37 cellular contexts compared by ENCODE assay signal in the genomic region with DNA sequence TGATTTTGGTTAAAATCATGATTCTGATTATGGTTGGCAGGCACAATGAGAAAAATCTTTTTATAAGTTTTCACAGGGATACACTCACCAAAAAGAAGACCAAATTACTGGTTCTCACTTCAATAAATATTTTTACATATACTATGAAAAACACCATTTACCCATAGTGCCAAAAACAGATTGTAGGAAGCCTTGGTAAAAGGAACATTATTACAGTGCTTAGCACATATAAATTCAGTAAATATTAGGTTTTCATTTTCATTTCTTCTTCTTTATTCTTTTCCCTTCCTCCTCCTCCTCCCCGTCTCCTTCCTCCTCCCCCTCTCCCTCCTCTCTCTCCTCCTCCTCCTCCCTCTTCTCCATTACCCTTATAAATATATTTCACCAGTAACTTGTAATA. TPM values are rescaled to one million over a fixed set of nuclear protein-coding genes. Genes with fewer than 3 reads are reported as not detected.
"Had no signal": no experiment of that assay in that cellular context is flagged by ENCODE, and none has a peak within 500 bp of the region (broad histone marks: within the 10 kb centered on the region; RNA-seq: fewer than 3 reads in every experiment).

No MANE protein-coding gene starts in this region.

- ATAC-seq: Panc1, Right ventricle myocardium inferior, SK-N-SH treated with all-trans-retinoic acid at 6 μM for 48 hours, T-cell had no signal

- H2AFZ ChIP-seq: PC-9 had no signal

- H3K9me3 ChIP-seq: SJCRH30 had no signal

- H3K27ac Mint-ChIP-seq: T-cell had no signal

- H3K4me1 Mint-ChIP-seq: T-cell had no signal

- H3K36me3 Mint-ChIP-seq: T-cell had no signal

- H3K27me3 ChIP-seq: SJCRH30 had no signal

- H3K4me3 Mint-ChIP-seq: T-cell had no signal

- DNase-seq: Kasumi-1, NCI-H1048, NCI-H1092 treated with DMSO at 0.1 percent for 48 hours, NCI-H1105 treated with DMSO at 0.1 percent for 48 hours, NCI-H1417, NCI-H1436, NCI-H146, NCI-H1694, NCI-H187, NCI-H1930, NCI-H2029 treated with DMSO at 0.1 percent for 48 hours, NCI-H2081 treated with DMSO at 0.1 percent for 48 hours, NCI-H2107, NCI-H2171, NCI-H226, NCI-H446 treated with DMSO at 0.1 percent for 48 hours, NCI-H510A, NCI-H524, NCI-H526, NCI-H69, NCI-H748 treated with DMSO at 0.1 percent for 48 hours, NCI-H82, PC-9, SHP77, SIG-M5, SJCRH30, T-cell had no signal

- FAIRE-seq: RCC 7860 had no signal

- H3K4me3 ChIP-seq: PC-9, SJCRH30, SK-N-MC had no signal

- H3K27ac ChIP-seq: PC-9, RWPE1, SJCRH30, SK-N-MC had no signal

- H3K36me3 ChIP-seq: SJCRH30 had no signal

- H3K4me2 ChIP-seq: PC-9 had no signal

RNA-seq across cellular contexts. Expression of a gene that starts 15.8 kb away (rescaled TPM):
- total RNA-seq: M059J, OCI-LY7, PC-9, Right ventricle myocardium inferior, RPMI7951, SK-MEL-5, T-cell had no signal
